In the genomic region with DNA sequence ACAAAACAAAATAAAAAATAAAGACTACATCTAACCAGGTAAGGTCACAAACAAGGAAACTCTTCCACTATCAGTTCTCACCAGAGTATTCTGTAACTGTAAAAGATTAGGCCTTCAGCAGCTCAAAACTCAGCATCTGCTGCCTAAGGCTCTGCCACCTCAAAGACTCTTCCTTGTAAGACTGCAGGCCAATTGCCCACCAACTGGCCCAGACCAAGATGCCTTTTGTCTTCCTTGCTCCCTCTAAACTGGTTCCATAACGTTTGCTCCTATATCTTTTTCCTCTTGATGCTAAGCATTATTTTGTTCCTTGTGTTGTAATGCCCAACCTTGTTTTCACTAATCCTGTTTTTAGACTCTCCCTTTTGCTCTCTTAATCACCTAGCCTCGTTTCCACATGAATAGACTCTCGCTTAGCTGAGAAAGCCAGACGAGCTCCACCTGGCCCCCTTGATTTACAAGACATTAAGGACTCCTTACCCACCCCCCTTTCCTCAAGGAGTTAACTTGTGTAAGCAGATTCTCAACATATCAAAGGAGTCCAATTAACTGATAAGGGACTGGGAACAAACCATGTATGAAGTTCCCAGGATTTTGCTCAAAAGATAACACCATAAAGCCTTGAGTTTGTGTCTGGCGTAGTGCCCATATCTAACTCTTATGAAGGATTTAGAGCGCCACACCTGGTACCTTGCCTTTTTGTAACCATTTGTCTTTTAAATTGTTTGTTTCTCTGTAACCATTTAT, we compare ENCODE assay signal across 9 cellular contexts. TPM values are rescaled to one million over a fixed set of nuclear protein-coding genes. Genes with fewer than 3 reads are reported as not detected.
DNase-seq lines count a peak whose midpoint lies in the region; ATAC-seq and TF ChIP-seq lines count a peak whose summit lies in the region.
"Had no signal": no experiment of that assay in that cellular context is flagged by ENCODE, and none has a peak within 500 bp of the region (broad histone marks: within the 10 kb centered on the region; RNA-seq: fewer than 3 reads in every experiment).

No MANE protein-coding gene starts in this region.

- POLR2A ChIA-PET in CD8-positive, alpha-beta memory T cell (lab: Charles Lee) = interaction anchor here (1.1 kb wide), 1 partner anchor 30 kb away, joined by 3 read pairs; no protein-coding TSS in a partner anchor
- POLR2A ChIA-PET in naive thymus-derived CD4-positive, alpha-beta T cell (lab: Charles Lee) = interaction anchor here (0.7 to 1.4 kb wide), 3 partner anchors 14 to 1484 kb away, joined by 3 to 4 read pairs (median 4); no protein-coding TSS in a partner anchor

- ATAC-seq in naive thymus-derived CD4-positive, alpha-beta T cell = no peak
- ATAC-seq in GM18505 (IDR thresholded peaks at IDR 0.05; ENCODE audit: unreplicated experiment) (no peak), HG03457 (IDR thresholded peaks at IDR 0.05; ENCODE audit: unreplicated experiment) (no peak)

- H3K4me3 Mint-ChIP-seq in CD8-positive, alpha-beta memory T cell = peak overlapping the region; percentile 80 to 96 (median 89)
- peak overlapping the region; percentile 85 for H3K4me3 Mint-ChIP-seq in dendritic cell treated with granulocyte-macrophage colony-stimulating factor and Interleukin-4, amounts not matched to agents 40 ng/mL and 50 ng/mL, for 4 days
- peak overlapping the region; percentile 84 to 95 (median 90) for H3K4me3 Mint-ChIP-seq in naive thymus-derived CD4-positive, alpha-beta T cell

- H3K9me3 ChIP-seq in CD8-positive, alpha-beta memory T cell (ENCODE audit: low read length) = peaks cover 10% of the 10 kb centered on the region
- peaks cover 0 to 38% (median 0%) of the 10 kb centered on the region in 3 experiments for H3K9me3 ChIP-seq in naive thymus-derived CD4-positive, alpha-beta T cell (ENCODE audit: control insufficient read depth in 2 of 3, low read length in 3 of 3)
- H3K9me3 ChIP-seq: pancreas had no signal

- peak overlapping the region; percentile 90 for H3K4me3 ChIP-seq in CD8-positive, alpha-beta memory T cell (ENCODE audit: low read length)
- peak overlapping the region; percentile 80 for H3K4me3 ChIP-seq in naive thymus-derived CD4-positive, alpha-beta T cell (ENCODE audit: low read length)

- H3K4me1 Mint-ChIP-seq in CD8-positive, alpha-beta memory T cell = peaks cover 28 to 46% (median 32%) of the 10 kb centered on the region in 3 donors
- peaks cover 16% of the 10 kb centered on the region for H3K4me1 Mint-ChIP-seq in dendritic cell treated with granulocyte-macrophage colony-stimulating factor and Interleukin-4, amounts not matched to agents 40 ng/mL and 50 ng/mL, for 4 days (ENCODE audit: low read depth)
- peaks cover 18 to 33% (median 22%) of the 10 kb centered on the region in 7 donors for H3K4me1 Mint-ChIP-seq in naive thymus-derived CD4-positive, alpha-beta T cell

- DNase-seq in CD8-positive, alpha-beta memory T cell = no peak
- peak; percentile 14 for DNase-seq in NCI-H1105 (lab: John Stamatoyannopoulos, UW)
- no peak for DNase-seq in naive thymus-derived CD4-positive, alpha-beta T cell
- DNase-seq in NCI-H1436 (lab: John Stamatoyannopoulos, UW) = no peak
- no peak for DNase-seq in NCI-H345 treated with DMSO at 0.1 percent for 48 hours (lab: John Stamatoyannopoulos, UW; ENCODE audit: unreplicated experiment)
- DNase-seq: pancreas had no signal

- intact Hi-C loops in dendritic cell treated with granulocyte-macrophage colony-stimulating factor and Interleukin-4, amounts not matched to agents 40 ng/mL and 50 ng/mL, for 4 days (cut with micrococcal nuclease) = loop anchor here (5.0 kb wide), 1 partner anchor 35 kb away; no protein-coding TSS in a partner anchor
- intact Hi-C loops in naive thymus-derived CD4-positive, alpha-beta T cell (cut with micrococcal nuclease) = loop anchor here in 1 of 2 donors (5.0 kb wide), 1 partner anchor 265 kb away; the partner anchor contains the start of gene ZNF329

- H3K36me3 Mint-ChIP-seq in CD8-positive, alpha-beta memory T cell = peaks cover 15 to 64% (median 51%) of the 10 kb centered on the region in 3 donors
- H3K36me3 Mint-ChIP-seq in dendritic cell treated with granulocyte-macrophage colony-stimulating factor and Interleukin-4, amounts not matched to agents 40 ng/mL and 50 ng/mL, for 4 days (ENCODE audit: low read depth) = peaks cover 70% of the 10 kb centered on the region
- H3K36me3 Mint-ChIP-seq in naive thymus-derived CD4-positive, alpha-beta T cell = peaks cover 25 to 65% (median 61%) of the 10 kb centered on the region in 5 donors

- H3K27ac ChIP-seq in CD8-positive, alpha-beta memory T cell (ENCODE audit: low read depth, low read length) = no peak overlapping the region
- H3K27ac ChIP-seq in naive thymus-derived CD4-positive, alpha-beta T cell (ENCODE audit: low read depth, low read length) = no peak overlapping the region
- H3K27ac ChIP-seq: pancreas had no signal

- TF ChIP-seq POLR2A in GM18505 (IDR thresholded peaks at IDR 0.05; ENCODE audit: borderline replicate concordance, extremely low read depth, insufficient read depth, insufficient read length) = no peak

- peaks cover 7% of the 10 kb centered on the region for H3K4me1 ChIP-seq in CD8-positive, alpha-beta memory T cell (ENCODE audit: insufficient read depth, low read length)
- no peaks in the 10 kb centered on the region for H3K4me1 ChIP-seq in naive thymus-derived CD4-positive, alpha-beta T cell (ENCODE audit: control insufficient read depth in 2 of 2, insufficient read depth in 2 of 2, low read length in 2 of 2)
- H3K4me1 ChIP-seq: pancreas had no signal

- H3K27ac Mint-ChIP-seq in CD8-positive, alpha-beta memory T cell = peak overlapping the region in 3 of 8 donors; percentile 62 to 89 (median 68)
- H3K27ac Mint-ChIP-seq in dendritic cell treated with granulocyte-macrophage colony-stimulating factor and Interleukin-4, amounts not matched to agents 40 ng/mL and 50 ng/mL, for 4 days = no peak overlapping the region
- peak overlapping the region in 4 of 9 donors; percentile 27 to 92 (median 45) for H3K27ac Mint-ChIP-seq in naive thymus-derived CD4-positive, alpha-beta T cell

- H3K9me3 Mint-ChIP-seq in CD8-positive, alpha-beta memory T cell = peaks cover 0 to 78% (median 42%) of the 10 kb centered on the region in 5 donors
- H3K9me3 Mint-ChIP-seq in dendritic cell treated with granulocyte-macrophage colony-stimulating factor and Interleukin-4, amounts not matched to agents 40 ng/mL and 50 ng/mL, for 4 days = peaks cover 86% of the 10 kb centered on the region
- H3K9me3 Mint-ChIP-seq in naive thymus-derived CD4-positive, alpha-beta T cell = peaks cover 5 to 90% (median 59%) of the 10 kb centered on the region in 11 donors

- no peaks in the 10 kb centered on the region for H3K36me3 ChIP-seq in CD8-positive, alpha-beta memory T cell (ENCODE audit: insufficient read depth, low read length)
- peaks cover 0 to 35% (median 0%) of the 10 kb centered on the region in 3 experiments for H3K36me3 ChIP-seq in naive thymus-derived CD4-positive, alpha-beta T cell (ENCODE audit: control insufficient read depth in 2 of 3, insufficient read depth in 3 of 3, low read length in 3 of 3)
- H3K36me3 ChIP-seq: pancreas had no signal

- no peaks in the 10 kb centered on the region for H3K27me3 ChIP-seq in CD8-positive, alpha-beta memory T cell (ENCODE audit: insufficient read depth, low read length, poor library complexity, severe bottlenecking)
- no peaks in the 10 kb centered on the region for H3K27me3 ChIP-seq in naive thymus-derived CD4-positive, alpha-beta T cell (ENCODE audit: control insufficient read depth in 2 of 2, insufficient read depth in 2 of 2, low read length in 2 of 2)
- H3K27me3 ChIP-seq: pancreas had no signal

- peaks cover 0 to 2% of the 10 kb centered on the region in 2 donors for H3K27me3 Mint-ChIP-seq in CD8-positive, alpha-beta memory T cell
- H3K27me3 Mint-ChIP-seq in dendritic cell treated with granulocyte-macrophage colony-stimulating factor and Interleukin-4, amounts not matched to agents 40 ng/mL and 50 ng/mL, for 4 days = peaks cover 3% of the 10 kb centered on the region
- no peaks in the 10 kb centered on the region for H3K27me3 Mint-ChIP-seq in naive thymus-derived CD4-positive, alpha-beta T cell

- CTCF ChIA-PET in CD8-positive, alpha-beta memory T cell (lab: Charles Lee) = no interaction called here
- CTCF ChIA-PET in naive thymus-derived CD4-positive, alpha-beta T cell (lab: Charles Lee) = no interaction called here

RNA-seq across cellular contexts. Expression of gene ZNF814, which starts 1.5 kb away (rescaled TPM):
- total RNA-seq in CD8-positive, alpha-beta memory T cell = 10 to 100 TPM; 38.5 to 38.7 TPM
- polyA plus RNA-seq in CD8-positive, alpha-beta memory T cell = 21.2 TPM
- total RNA-seq in naive thymus-derived CD4-positive, alpha-beta T cell = 10 to 100 TPM; 12.7 to 56.9 (median 32.7) TPM
- polyA plus RNA-seq in naive thymus-derived CD4-positive, alpha-beta T cell = 10 to 100 TPM; 22.2 to 25.7 TPM

RNA-seq across cellular contexts. Expression of gene ZNF417, which starts 29.0 kb away (rescaled TPM):
- total RNA-seq in CD8-positive, alpha-beta memory T cell = 10 to 100 TPM; 15.8 to 16.8 TPM
- polyA plus RNA-seq in CD8-positive, alpha-beta memory T cell = 4.4 TPM
- total RNA-seq in naive thymus-derived CD4-positive, alpha-beta T cell = 10 to 100 TPM; 21.6 to 44.7 (median 28.1) TPM
- polyA plus RNA-seq in naive thymus-derived CD4-positive, alpha-beta T cell = 1 to 10 TPM; 2.6 to 8.5 TPM

RNA-seq across cellular contexts. Expression of gene ZNF587, which starts 37.7 kb away (rescaled TPM):
- 10 to 100 TPM; 24.2 to 27.2 TPM for total RNA-seq in CD8-positive, alpha-beta memory T cell
- polyA plus RNA-seq in CD8-positive, alpha-beta memory T cell = 4.8 TPM
- total RNA-seq in naive thymus-derived CD4-positive, alpha-beta T cell = 10 to 100 TPM; 46.9 to 65.1 (median 48.8) TPM
- 1 to 10 TPM; 4.2 to 6.4 TPM for polyA plus RNA-seq in naive thymus-derived CD4-positive, alpha-beta T cell

RNA-seq across cellular contexts. Expression of gene ZNF418, which starts 47.8 kb away (rescaled TPM):
- total RNA-seq in CD8-positive, alpha-beta memory T cell = 1 to 10 TPM; 5.1 to 6.7 TPM
- 3.3 TPM for polyA plus RNA-seq in CD8-positive, alpha-beta memory T cell
- 1 to 10 TPM; 2.1 to 7.7 (median 6.0) TPM for total RNA-seq in naive thymus-derived CD4-positive, alpha-beta T cell
- 1 to 10 TPM; 1.8 to 2.2 TPM for polyA plus RNA-seq in naive thymus-derived CD4-positive, alpha-beta T cell

RNA-seq across cellular contexts. Expression of gene ZNF587B, which starts 57.3 kb away (rescaled TPM):
- total RNA-seq in CD8-positive, alpha-beta memory T cell = 10 to 100 TPM; 24.8 to 25.4 TPM
- polyA plus RNA-seq in CD8-positive, alpha-beta memory T cell = 1.4 TPM
- 10 to 100 TPM; 18.9 to 32.3 (median 24.0) TPM for total RNA-seq in naive thymus-derived CD4-positive, alpha-beta T cell
- 1 to 10 TPM; 1.7 to 2.9 TPM for polyA plus RNA-seq in naive thymus-derived CD4-positive, alpha-beta T cell
